18 cellular contexts compared by ENCODE assay signal in the genomic region with DNA sequence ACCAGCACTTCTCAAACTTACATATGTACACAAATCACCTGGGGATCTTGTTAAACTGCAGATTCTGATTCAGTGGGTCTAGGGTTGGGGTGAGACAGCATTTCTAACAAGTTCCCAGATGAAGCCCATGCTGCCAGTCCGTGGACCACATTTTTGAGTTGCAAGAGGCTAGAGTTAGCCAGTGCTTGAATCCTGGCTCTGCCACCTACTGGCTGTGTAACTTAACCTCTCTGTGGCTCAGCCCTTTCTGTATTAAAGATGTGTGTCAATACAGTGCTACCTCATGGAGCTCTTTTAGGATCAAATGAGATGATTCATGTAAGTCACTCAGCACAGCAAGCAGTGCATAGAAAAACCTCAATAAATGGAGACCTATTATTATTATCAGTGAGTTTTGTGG.
A peak's percentile ranks its signal among the peaks of the same experiment; 100 is the strongest.
DNase-seq lines count a peak whose midpoint lies in the region; ATAC-seq, FAIRE-seq and TF ChIP-seq lines count a peak whose summit lies in the region.
"Had no signal": no experiment of that assay in that cellular context is flagged by ENCODE, and none has a peak within 500 bp of the region (broad histone marks: within the 10 kb centered on the region; RNA-seq: fewer than 3 reads in every experiment).

No MANE protein-coding gene starts in this region.

- no peaks in the 10 kb centered on the region for H3K4me1 ChIP-seq in liver (ENCODE audit: control insufficient read depth in 4 of 4, insufficient read depth in 4 of 4, low read length in 3 of 4)
- H3K4me1 ChIP-seq: upper lobe of right lung had no signal

- ATAC-seq in T-helper 17 cell (no peak), HG03039 (IDR thresholded peaks at IDR 0.05; ENCODE audit: unreplicated experiment) (no peak)
- no peak for ATAC-seq in activated CD8-positive, alpha-beta T cell treated with anti-CD3 and anti-CD28 coated beads for 36 hours
- ATAC-seq: mucosa of descending colon; stimulated activated naive B cell treated with anti-CD40 and anti-IgM and Interleukin-4, amounts not matched to agents 10 μg/mL and 1 μg/mL and 100 μg/mL, for 72 hours; upper lobe of right lung had no signal

- H3K9ac ChIP-seq in liver (ENCODE audit: low read depth in 1 of 2, low read length in 2 of 2), result no peak overlapping the region

- POLR2A ChIA-PET in activated CD8-positive, alpha-beta T cell treated with anti-CD3 and anti-CD28 coated beads for 36 hours (lab: Charles Lee), result interaction anchor here (0.6 to 1.2 kb wide), 3 partner anchors 9 to 43 kb away, joined by 3 to 4 read pairs (median 3); no protein-coding TSS in a partner anchor

- H3K4me3 Mint-ChIP-seq in T-helper 17 cell, result no peak overlapping the region
- no peak overlapping the region for H3K4me3 Mint-ChIP-seq in activated CD8-positive, alpha-beta T cell treated with anti-CD3 and anti-CD28 coated beads for 36 hours
- H3K4me3 Mint-ChIP-seq: activated CD4-positive, alpha-beta memory T cell treated with anti-CD3 and anti-CD28 coated beads for 36 hours; stimulated activated naive B cell treated with anti-CD40 and anti-IgM and Interleukin-4, amounts not matched to agents 10 μg/mL and 1 μg/mL and 100 μg/mL, for 72 hours had no signal

- H3K4me3 ChIP-seq in Jurkat, Clone E6-1 (ENCODE audit: low read length), result no peak overlapping the region
- no peak overlapping the region for H3K4me3 ChIP-seq in liver (ENCODE audit: low read depth in 1 of 3, low read length in 3 of 3)
- H3K4me3 ChIP-seq: mucosa of descending colon, ovary, skin epidermis, upper lobe of right lung had no signal

- no peak for TF ChIP-seq RAD21 in liver (IDR thresholded peaks at IDR 0.05)

- no peaks in the 10 kb centered on the region for H3K9me3 ChIP-seq in liver (ENCODE audit: control insufficient read depth in 4 of 4, low read length in 3 of 4)
- no peaks in the 10 kb centered on the region for H3K9me3 ChIP-seq in T-helper 17 cell (ENCODE audit: control insufficient read depth, low read length, poor library complexity, severe bottlenecking)
- H3K9me3 ChIP-seq: mucosa of descending colon, ovary, upper lobe of right lung had no signal

- H3K36me3 ChIP-seq in liver (ENCODE audit: control insufficient read depth in 4 of 4, insufficient read depth in 3 of 4, low read depth in 1 of 4, low read length in 3 of 4), result no peaks in the 10 kb centered on the region
- H3K36me3 ChIP-seq: ovary, upper lobe of right lung had no signal

- peaks cover 2% of the 10 kb centered on the region for H3K9me3 Mint-ChIP-seq in activated CD8-positive, alpha-beta T cell treated with anti-CD3 and anti-CD28 coated beads for 36 hours
- H3K9me3 Mint-ChIP-seq: activated CD4-positive, alpha-beta memory T cell treated with anti-CD3 and anti-CD28 coated beads for 36 hours had no signal

- no peak overlapping the region for H3K27ac Mint-ChIP-seq in T-helper 17 cell
- no peak overlapping the region for H3K27ac Mint-ChIP-seq in activated CD8-positive, alpha-beta T cell treated with anti-CD3 and anti-CD28 coated beads for 36 hours
- H3K27ac Mint-ChIP-seq: activated CD4-positive, alpha-beta memory T cell treated with anti-CD3 and anti-CD28 coated beads for 36 hours; stimulated activated naive B cell treated with anti-CD40 and anti-IgM and Interleukin-4, amounts not matched to agents 10 μg/mL and 1 μg/mL and 100 μg/mL, for 72 hours had no signal

- DNase-seq in D721Med (ENCODE audit: insufficient read length, low spot score) (no peak), SW480 (ENCODE audit: low spot score) (peak; percentile 20), T-helper 17 cell (no peak)
- peak; percentile 5 for DNase-seq in Jurkat, Clone E6-1 (ENCODE audit: low read depth, low spot score)
- no peak for DNase-seq in activated effector memory CD4-positive, alpha-beta T cell treated with Interleukin-2 at 50 U/mL for 16 hours
- DNase-seq in activated CD8-positive, alpha-beta T cell treated with anti-CD3 and anti-CD28 coated beads for 36 hours, result no peak
- DNase-seq: activated CD4-positive, alpha-beta memory T cell treated with anti-CD3 and anti-CD28 coated beads for 36 hours; activated effector memory CD4-positive, alpha-beta T cell treated with anti-CD3 and anti-CD28 coated beads, Interleukin-2, amount 50 U/mL, for 16 hours; DMS79; kidney; NCI-H2081 treated with DMSO at 0.1 percent for 48 hours; ovary; stimulated activated naive B cell treated with anti-CD40 and anti-IgM and Interleukin-4, amounts not matched to agents 10 μg/mL and 1 μg/mL and 100 μg/mL, for 72 hours; upper lobe of right lung had no signal

- peaks cover 40% of the 10 kb centered on the region for H3K27me3 Mint-ChIP-seq in T-helper 17 cell
- H3K27me3 Mint-ChIP-seq in activated CD8-positive, alpha-beta T cell treated with anti-CD3 and anti-CD28 coated beads for 36 hours, result peaks cover 4% of the 10 kb centered on the region
- H3K27me3 Mint-ChIP-seq: activated CD4-positive, alpha-beta memory T cell treated with anti-CD3 and anti-CD28 coated beads for 36 hours; stimulated activated naive B cell treated with anti-CD40 and anti-IgM and Interleukin-4, amounts not matched to agents 10 μg/mL and 1 μg/mL and 100 μg/mL, for 72 hours had no signal

- H3K27ac ChIP-seq in liver (ENCODE audit: low read depth in 1 of 2, low read length in 2 of 2), result no peak overlapping the region
- H3K27ac ChIP-seq: ovary, skin epidermis, upper lobe of right lung had no signal

- no peak for FAIRE-seq in D721Med (lab: Jason Lieb, UNC)
- FAIRE-seq: kidney had no signal

- H3K27me3 ChIP-seq in liver (ENCODE audit: control insufficient read depth in 4 of 4, insufficient read depth in 4 of 4, low read length in 3 of 4), result no peaks in the 10 kb centered on the region
- H3K27me3 ChIP-seq: ovary, upper lobe of right lung had no signal

- H3K4me1 Mint-ChIP-seq in T-helper 17 cell, result no peaks in the 10 kb centered on the region
- no peaks in the 10 kb centered on the region for H3K4me1 Mint-ChIP-seq in activated CD8-positive, alpha-beta T cell treated with anti-CD3 and anti-CD28 coated beads for 36 hours (ENCODE audit: low read depth)
- H3K4me1 Mint-ChIP-seq: stimulated activated naive B cell treated with anti-CD40 and anti-IgM and Interleukin-4, amounts not matched to agents 10 μg/mL and 1 μg/mL and 100 μg/mL, for 72 hours had no signal

- TF ChIP-seq CTCF in D721Med (IDR thresholded peaks at IDR 0.05; ENCODE audit: insufficient read depth, missing control alignments), result peak; percentile 14
- TF ChIP-seq CTCF in liver (IDR thresholded peaks at IDR 0.05; ENCODE audit: low read depth, low read length, missing input control), result peak; percentile 3
- no peak for TF ChIP-seq CTCF in activated CD8-positive, alpha-beta T cell treated with anti-CD3 and anti-CD28 coated beads for 36 hours (IDR thresholded peaks at IDR 0.05)

- no peaks in the 10 kb centered on the region for H3K36me3 Mint-ChIP-seq in T-helper 17 cell (ENCODE audit: low read depth)
- H3K36me3 Mint-ChIP-seq in activated CD8-positive, alpha-beta T cell treated with anti-CD3 and anti-CD28 coated beads for 36 hours (ENCODE audit: low read depth), result no peaks in the 10 kb centered on the region
- H3K36me3 Mint-ChIP-seq: activated CD4-positive, alpha-beta memory T cell treated with anti-CD3 and anti-CD28 coated beads for 36 hours; stimulated activated naive B cell treated with anti-CD40 and anti-IgM and Interleukin-4, amounts not matched to agents 10 μg/mL and 1 μg/mL and 100 μg/mL, for 72 hours had no signal

- intact Hi-C loops in activated CD8-positive, alpha-beta T cell treated with anti-CD3 and anti-CD28 coated beads for 36 hours (cut with micrococcal nuclease), result no loop called here

- CTCF ChIA-PET in activated CD8-positive, alpha-beta T cell treated with anti-CD3 and anti-CD28 coated beads for 36 hours (lab: Charles Lee), result interaction anchor here (0.8 kb wide), 1 partner anchor 175 kb away, joined by 3 read pairs; no protein-coding TSS in a partner anchor

- 24% methylated on average over 1 of the region's 1 CpG for WGBS in liver

TF ChIP-seq in liver, 16 proteins besides CTCF, POLR2A, EP300 and RAD21 (continues in another document):
- no peak for TF ChIP-seq NR2F2 (IDR thresholded peaks at IDR 0.05)
- no peak for TF ChIP-seq RXRA (IDR thresholded peaks at IDR 0.05)
- TF ChIP-seq, protein P1, sequence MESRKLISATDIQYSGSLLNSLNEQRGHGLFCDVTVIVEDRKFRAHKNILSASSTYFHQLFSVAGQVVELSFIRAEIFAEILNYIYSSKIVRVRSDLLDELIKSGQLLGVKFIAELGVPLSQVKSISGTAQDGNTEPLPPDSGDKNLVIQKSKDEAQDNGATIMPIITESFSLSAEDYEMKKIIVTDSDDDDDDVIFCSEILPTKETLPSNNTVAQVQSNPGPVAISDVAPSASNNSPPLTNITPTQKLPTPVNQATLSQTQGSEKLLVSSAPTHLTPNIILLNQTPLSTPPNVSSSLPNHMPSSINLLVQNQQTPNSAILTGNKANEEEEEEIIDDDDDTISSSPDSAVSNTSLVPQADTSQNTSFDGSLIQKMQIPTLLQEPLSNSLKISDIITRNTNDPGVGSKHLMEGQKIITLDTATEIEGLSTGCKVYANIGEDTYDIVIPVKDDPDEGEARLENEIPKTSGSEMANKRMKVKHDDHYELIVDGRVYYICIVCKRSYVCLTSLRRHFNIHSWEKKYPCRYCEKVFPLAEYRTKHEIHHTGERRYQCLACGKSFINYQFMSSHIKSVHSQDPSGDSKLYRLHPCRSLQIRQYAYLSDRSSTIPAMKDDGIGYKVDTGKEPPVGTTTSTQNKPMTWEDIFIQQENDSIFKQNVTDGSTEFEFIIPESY (IDR thresholded peaks at IDR 0.05), result no peak
- no peak for TF ChIP-seq FOXA2 (IDR thresholded peaks at IDR 0.05)
- no peak for TF ChIP-seq MAX (IDR thresholded peaks at IDR 0.05)
- no peak for TF ChIP-seq FOXA1 (IDR thresholded peaks at IDR 0.05)

Comparison
In these comparisons a context has a peak if more than half of its experiments do, and no peak if none do; other contexts are left out.
1. DNase-seq: peak in Jurkat, Clone E6-1 (single experiment) and SW480 (single experiment); none in D721Med (single experiment), T-helper 17 cell (0 of 3), activated effector memory CD4-positive, alpha-beta T cell treated with Interleukin-2 at 50 U/mL for 16 hours (single experiment) and activated CD8-positive, alpha-beta T cell treated with anti-CD3 and anti-CD28 coated beads for 36 hours (single experiment).